Comparison of ENCODE assay signal across 8 cellular contexts in genomic region chr10:113094114-113094486, GRCh38.
DNase-seq lines count a peak whose midpoint lies in the region; ATAC-seq and TF ChIP-seq lines count a peak whose summit lies in the region.

No MANE protein-coding gene starts in this region.

- peak; percentile 66 for DNase-seq in ELR (ENCODE audit: low read depth)
- peak; percentile 38 for DNase-seq in HFFc6
- peak; percentile 25 for DNase-seq in RPMI8226
- DNase-seq in left lobe of liver (ENCODE audit: low spot score): no peak
- DNase-seq in right cardiac atrium: no peak
- DNase-seq in DMS53 (lab: John Stamatoyannopoulos, UW): no peak
- DNase-seq in SW 1271 (lab: John Stamatoyannopoulos, UW): no peak

- H3K27me3 Mint-ChIP-seq in HFFc6 (ENCODE audit: insufficient read depth): peaks cover 2% of the 10 kb centered on the region

- intact Hi-C loops in right cardiac atrium (cut with DNase I): no loop called here

- H3K4me1 ChIP-seq in right cardiac atrium (ENCODE audit: control insufficient read depth, insufficient read depth, low read length): peaks cover 9% of the 10 kb centered on the region

- no peaks in the 10 kb centered on the region for H3K9me3 Mint-ChIP-seq in HFFc6

- H3K27ac ChIP-seq in right cardiac atrium (ENCODE audit: low read length): no peak overlapping the region

- H3K36me3 Mint-ChIP-seq in HFFc6 (ENCODE audit: low read depth): peaks cover 45% of the 10 kb centered on the region

- 68% methylated on average over 3 of the region's 3 CpGs for WGBS in right cardiac atrium

- ATAC-seq in left lobe of liver (peak; percentile 8), right cardiac atrium (no peak), HG03439 (IDR thresholded peaks at IDR 0.05; ENCODE audit: unreplicated experiment) (no peak)

- H3K9me3 ChIP-seq in right cardiac atrium (ENCODE audit: control insufficient read depth, low read length): no peaks in the 10 kb centered on the region

- peak overlapping the region; percentile 66 for H3K4me3 Mint-ChIP-seq in HFFc6

- H3K4me1 Mint-ChIP-seq in HFFc6 (ENCODE audit: low read depth): peaks cover 35% of the 10 kb centered on the region

- H3K4me3 ChIP-seq in right cardiac atrium (ENCODE audit: low read length): no peak overlapping the region

- H3K27ac Mint-ChIP-seq in HFFc6: peak overlapping the region; percentile 75

- H3K27me3 ChIP-seq in right cardiac atrium (ENCODE audit: control insufficient read depth, insufficient read depth): no peaks in the 10 kb centered on the region

- TF ChIP-seq CTCF in HFFc6 (IDR thresholded peaks at IDR 0.05): no peak

Comparison
In these comparisons a context has a peak if more than half of its experiments do, and no peak if none do; other contexts are left out.
1. DNase-seq: peak in ELR (single experiment), HFFc6 (single experiment) and RPMI8226 (single experiment); none in left lobe of liver (single experiment), right cardiac atrium (0 of 3), DMS53 (single experiment) and SW 1271 (0 of 2).